Comparison of ENCODE assay signal across 28 cellular contexts in the genomic region with DNA sequence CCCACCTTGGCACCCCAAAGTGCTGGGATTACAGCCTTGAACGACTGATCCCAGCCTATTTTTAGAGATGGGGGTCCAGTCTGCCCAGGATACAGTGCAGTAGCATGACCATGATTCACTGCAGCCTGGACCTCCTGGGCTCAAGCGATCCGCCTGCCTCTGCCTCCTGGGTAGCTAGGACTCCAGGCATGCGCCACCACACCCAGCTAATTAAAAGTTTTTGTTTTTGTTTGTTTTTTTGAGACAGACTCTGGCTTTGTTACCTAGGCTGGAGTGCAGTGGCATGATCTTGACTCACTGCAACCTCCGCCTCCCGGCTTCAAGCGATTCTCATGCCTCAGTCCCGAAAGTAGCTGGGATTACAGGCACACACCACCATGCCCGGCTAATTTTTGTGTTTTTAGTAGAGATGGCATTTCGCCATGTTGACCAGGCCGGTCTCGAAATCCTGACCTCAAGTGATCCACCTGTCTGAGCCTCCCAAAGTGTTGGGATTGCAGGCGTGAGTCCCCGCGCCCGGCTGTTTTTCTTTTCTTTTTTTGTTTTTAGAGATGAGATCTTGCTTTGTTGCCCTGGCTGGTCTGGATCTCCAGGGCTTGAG.
"Had no signal": no experiment of that assay in that cellular context is flagged by ENCODE, and none has a peak within 500 bp of the region (broad histone marks: within the 10 kb centered on the region; RNA-seq: fewer than 3 reads in every experiment).

No MANE protein-coding gene starts in this region.

- H3K27me3 ChIP-seq: dorsolateral prefrontal cortex, gastrocnemius medialis, left lung, thyroid gland, upper lobe of left lung had no signal

- H3K36me3 ChIP-seq: gastrocnemius medialis, left lung, neutrophil, thyroid gland, upper lobe of left lung had no signal

- H2AFZ ChIP-seq: parathyroid adenoma had no signal

- H3K27ac ChIP-seq: epithelial cell of prostate, left lung, neutrophil, parathyroid adenoma, thyroid gland, upper lobe of left lung had no signal

- ATAC-seq: esophagus mucosa; gastrocnemius medialis; left cardiac atrium; left lung; naive thymus-derived CD4-positive, alpha-beta T cell; sciatic nerve; stimulated activated naive CD8-positive, alpha-beta T cell treated with anti-CD3 and anti-CD28 coated beads, Interleukin-15, amount 100 ng/mL, for 72 hours had no signal

- H3K4me3 ChIP-seq: dorsolateral prefrontal cortex, gastrocnemius medialis, left lung, smooth muscle cell, thyroid gland, upper lobe of left lung had no signal

- H3K27me3 Mint-ChIP-seq: progenitor cell of endocrine pancreas had no signal

- H3K9me3 Mint-ChIP-seq: naive thymus-derived CD4-positive, alpha-beta T cell; nephron progenitor cell; stimulated activated naive CD8-positive, alpha-beta T cell treated with anti-CD3 and anti-CD28 coated beads, Interleukin-15, amount 100 ng/mL, for 72 hours had no signal

- H3K27ac Mint-ChIP-seq: naive thymus-derived CD4-positive, alpha-beta T cell; nephron progenitor cell; progenitor cell of endocrine pancreas; stimulated activated naive CD8-positive, alpha-beta T cell treated with anti-CD3 and anti-CD28 coated beads, Interleukin-15, amount 100 ng/mL, for 72 hours had no signal

- H3K4me2 ChIP-seq: smooth muscle cell had no signal

- H3K4me1 ChIP-seq: parathyroid adenoma had no signal

- H3K4me3 Mint-ChIP-seq: stimulated activated naive CD8-positive, alpha-beta T cell treated with anti-CD3 and anti-CD28 coated beads, Interleukin-15, amount 100 ng/mL, for 72 hours had no signal

- H3K9ac ChIP-seq: parathyroid adenoma had no signal

- FAIRE-seq: urothelium cell line had no signal

- H3K9me3 ChIP-seq: gastrocnemius medialis, left lung, neutrophil, thyroid gland, upper lobe of left lung had no signal

- DNase-seq: cortex of kidney; dorsolateral prefrontal cortex; effector CD4-positive, alpha-beta T cell; foreskin fibroblast; gastrocnemius medialis; left cardiac atrium; left lung; mammary epithelial cell; mesendoderm; midbrain; naive thymus-derived CD4-positive, alpha-beta T cell; nephron progenitor cell; stimulated activated CD4-positive, alpha-beta T cell treated with anti-CD3 and anti-CD28 coated beads, Interleukin-12 subunit alpha, Interleukin-12 subunit beta, amount 100 ng/mL, for 4 hours; stimulated activated CD4-positive, alpha-beta T cell treated with anti-CD3 and anti-CD28 coated beads, Interleukin-1b, Interleukin-23, amount 100 ng/mL, for 48 hours; stimulated activated CD4-positive, alpha-beta T cell treated with anti-CD3 and anti-CD28 coated beads, Interleukin-4, amount 100 ng/mL, for 1 hour; stimulated activated CD8-positive, alpha-beta memory T cell treated with anti-CD3 and anti-CD28 coated beads, Interleukin-4, amount 100 ng/mL, for 48 hours; stimulated activated naive CD4-positive, alpha-beta T cell; stimulated activated naive CD8-positive, alpha-beta T cell treated with anti-CD3 and anti-CD28 coated beads, Interleukin-15, amount 100 ng/mL, for 72 hours; thyroid gland; upper lobe of left lung had no signal
